Comparison of ENCODE assay signal across 16 cellular contexts in genomic region chr20:38081575-38081974, GRCh38. TPM values are rescaled to one million over a fixed set of nuclear protein-coding genes. Genes with fewer than 3 reads are reported as not detected.
DNase-seq lines count a peak whose midpoint lies in the region; ATAC-seq and TF ChIP-seq lines count a peak whose summit lies in the region.
"Had no signal": no experiment of that assay in that cellular context is flagged by ENCODE, and none has a peak within 500 bp of the region (broad histone marks: within the 10 kb centered on the region; RNA-seq: fewer than 3 reads in every experiment).

No MANE protein-coding gene starts in this region.

- no peak for ATAC-seq in T-helper 17 cell
- no peak for ATAC-seq in gastroesophageal sphincter
- ATAC-seq in stimulated activated naive B cell treated with anti-CD40 and anti-IgM and Interleukin-4, amounts not matched to agents 10 μg/mL and 1 μg/mL and 100 μg/mL, for 72 hours (replicated peaks), result no peak

- peak overlapping the region; percentile 17 for H3K27ac Mint-ChIP-seq in T-helper 17 cell
- peak overlapping the region; percentile 37 for H3K27ac Mint-ChIP-seq in stimulated activated naive B cell treated with anti-CD40 and anti-IgM and Interleukin-4, amounts not matched to agents 10 μg/mL and 1 μg/mL and 100 μg/mL, for 72 hours

- no peaks in the 10 kb centered on the region for H3K27me3 Mint-ChIP-seq in T-helper 17 cell
- no peaks in the 10 kb centered on the region for H3K27me3 Mint-ChIP-seq in stimulated activated naive B cell treated with anti-CD40 and anti-IgM and Interleukin-4, amounts not matched to agents 10 μg/mL and 1 μg/mL and 100 μg/mL, for 72 hours

- H3K9me3 Mint-ChIP-seq in stimulated activated naive B cell treated with anti-CD40 and anti-IgM and Interleukin-4, amounts not matched to agents 10 μg/mL and 1 μg/mL and 100 μg/mL, for 72 hours, result peaks cover 4 to 6% of the 10 kb centered on the region in 2 donors

- peaks cover 8% of the 10 kb centered on the region for H3K4me1 ChIP-seq in HEK293 (ENCODE audit: control insufficient read depth, insufficient read depth, low read length)
- H3K4me1 ChIP-seq in gastroesophageal sphincter, result peaks cover 6 to 64% (median 8%) of the 10 kb centered on the region in 3 donors

- no peak for TF ChIP-seq EP300 in gastroesophageal sphincter (IDR thresholded peaks at IDR 0.05)

- no peak overlapping the region for H3K4me3 Mint-ChIP-seq in T-helper 17 cell
- no peak overlapping the region for H3K4me3 Mint-ChIP-seq in stimulated activated naive B cell treated with anti-CD40 and anti-IgM and Interleukin-4, amounts not matched to agents 10 μg/mL and 1 μg/mL and 100 μg/mL, for 72 hours
- H3K4me3 Mint-ChIP-seq: CD8-positive, alpha-beta memory T cell had no signal

- TF ChIP-seq CTCF in HEK293 (tag by site-specific recombination; IDR thresholded peaks at IDR 0.05) (no peak), gastroesophageal sphincter (IDR thresholded peaks at IDR 0.05) (no peak)

- H3K27me3 ChIP-seq in gastroesophageal sphincter, result no peaks in the 10 kb centered on the region

- H3K4me1 Mint-ChIP-seq in T-helper 17 cell, result peaks cover 38% of the 10 kb centered on the region
- H3K4me1 Mint-ChIP-seq in stimulated activated naive B cell treated with anti-CD40 and anti-IgM and Interleukin-4, amounts not matched to agents 10 μg/mL and 1 μg/mL and 100 μg/mL, for 72 hours, result peaks cover 24 to 55% of the 10 kb centered on the region in 2 donors

- H3K36me3 Mint-ChIP-seq in T-helper 17 cell (ENCODE audit: low read depth), result peaks cover 21% of the 10 kb centered on the region
- H3K36me3 Mint-ChIP-seq in stimulated activated naive B cell treated with anti-CD40 and anti-IgM and Interleukin-4, amounts not matched to agents 10 μg/mL and 1 μg/mL and 100 μg/mL, for 72 hours, result peaks cover 65 to 73% of the 10 kb centered on the region in 2 donors

- H3K4me3 ChIP-seq in HEK293 (ENCODE audit: low read depth, low read length), result no peak overlapping the region
- no peak overlapping the region for H3K4me3 ChIP-seq in gastroesophageal sphincter
- H3K4me3 ChIP-seq: GM23248 had no signal

- WGBS in gastroesophageal sphincter (ENCODE audit: low coverage in 1 of 2), 2 donors, result 52 to 57% methylated on average over 3 of the region's 3 CpGs

- H3K9me3 ChIP-seq in HEK293 (ENCODE audit: control insufficient read depth, insufficient read depth, low read depth, low read length) (no peaks in the 10 kb centered on the region), T-helper 17 cell (ENCODE audit: control insufficient read depth, low read length, poor library complexity, severe bottlenecking) (no peaks in the 10 kb centered on the region), gastroesophageal sphincter (no peaks in the 10 kb centered on the region)

- DNase-seq in T-helper 17 cell (no peak), activated gamma-delta T cell (lab: John Stamatoyannopoulos, UW) (no peak), occipital lobe (lab: John Stamatoyannopoulos, UW) (no peak)
- no peak for DNase-seq in stimulated activated naive B cell treated with anti-CD40 and anti-IgM and Interleukin-4, amounts not matched to agents 10 μg/mL and 1 μg/mL and 100 μg/mL, for 72 hours
- DNase-seq in activated CD4-positive, CD25-positive, alpha-beta regulatory T cell treated with anti-CD3 and anti-CD28 coated beads, Interleukin-2, amount 50 U/mL, for 72 hours, result no peak
- DNase-seq: CD8-positive, alpha-beta memory T cell; GF-D8; GM23248; KG1; NCI-H1105; NCI-H1694 treated with DMSO at 0.1 percent for 48 hours; NCI-H345; NCI-H526 treated with DMSO at 0.1 percent for 48 hours; OCI-M1 had no signal

- H3K27ac ChIP-seq in HEK293 (ENCODE audit: extremely low read depth, low read depth, low read length), result no peak overlapping the region
- H3K27ac ChIP-seq in gastroesophageal sphincter, result peak overlapping the region in 3 of 4 donors; percentile 22 to 90 (median 80)
- H3K27ac ChIP-seq: GM23248 had no signal

- POLR2A ChIA-PET in HEK293 (lab: Yijun Ruan, JAX), result no interaction called here

- CTCF ChIA-PET in HEK293 (lab: Yijun Ruan, JAX), result interaction anchor here (1.2 to 2.0 kb wide), 2 partner anchors 8 to 24 kb away, joined by 5 to 10 read pairs; no protein-coding TSS in a partner anchor

- H3K36me3 ChIP-seq in HEK293 (ENCODE audit: control insufficient read depth in 2 of 2, insufficient read depth in 1 of 2, low read length in 2 of 2) (peaks cover 7 to 79% of the 10 kb centered on the region in 2 experiments; a peak in 2 of 3 replicates), gastroesophageal sphincter (peaks cover 0 to 28% of the 10 kb centered on the region in 2 donors)

- no peak for TF ChIP-seq POLR2A in gastroesophageal sphincter (IDR thresholded peaks at IDR 0.05)

TF ChIP-seq in HEK293, 187 proteins besides CTCF, POLR2A, EP300 and RAD21:
- TF ChIP-seq MYNN (tag by site-specific recombination; IDR thresholded peaks at IDR 0.05; ENCODE audit: borderline replicate concordance) (0 out of 2 replicates have a peak, but pooled peaks have one; percentile 31), ZNF398 (tag by site-specific recombination; IDR thresholded peaks at IDR 0.05) (no peak)

RNA-seq across cellular contexts. Expression of gene RPRD1B, which starts 48.0 kb away (rescaled TPM):
- 10 to 100 TPM; 47.7 to 51.2 TPM for total RNA-seq in T-helper 17 cell
- 10 to 100 TPM; 17.1 to 26.8 (median 23.7) TPM for total RNA-seq in gastroesophageal sphincter
- 34.3 TPM for total RNA-seq in occipital lobe

RNA-seq across cellular contexts. Expression of gene TTI1, which starts 48.3 kb away (rescaled TPM):
- 10 to 100 TPM; 15.5 to 16.0 TPM for total RNA-seq in T-helper 17 cell
- total RNA-seq in gastroesophageal sphincter, result 10 to 100 TPM in 3 of 4 donors, 1 to 10 TPM in 1; 9.8 to 14.8 (median 12.5) TPM
- 28.1 TPM for total RNA-seq in occipital lobe
